In the genomic region with DNA sequence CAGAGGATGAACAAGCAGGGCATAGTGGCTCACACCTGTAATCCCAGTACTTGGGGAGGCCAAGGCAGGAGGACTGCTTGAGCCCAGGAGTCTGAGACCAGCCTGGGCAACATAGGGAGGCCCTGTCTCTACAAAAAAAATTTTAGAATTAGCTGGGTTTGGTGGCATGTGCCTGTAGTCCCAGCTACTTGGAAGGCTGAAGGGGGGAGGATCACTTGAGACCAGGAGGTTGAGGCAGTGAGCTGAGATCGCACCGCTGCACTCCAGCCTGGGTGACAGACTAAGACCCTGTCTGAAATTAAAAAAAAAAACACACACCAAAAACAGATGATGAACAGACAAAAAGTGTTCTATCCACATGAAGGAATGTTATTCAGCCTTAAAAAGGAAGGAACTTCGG, we compare ENCODE assay signal across 10 cellular contexts. TPM values are rescaled to one million over a fixed set of nuclear protein-coding genes. Genes with fewer than 3 reads are reported as not detected.
"Had no signal": no experiment of that assay in that cellular context is flagged by ENCODE, and none has a peak within 500 bp of the region (broad histone marks: within the 10 kb centered on the region; RNA-seq: fewer than 3 reads in every experiment).

No MANE protein-coding gene starts in this region.

RNA-seq across cellular contexts. Expression of a gene that starts 39.6 kb away (rescaled TPM):
- total RNA-seq: activated B cell treated with CpG ODN at 0.5 μM for 24 hours; activated CD8-positive, alpha-beta memory T cell treated with anti-CD3 and anti-CD28 coated beads, Interleukin-2, amount 10 ng/mL, durations not matched to agents 7 days and 5 days; activated naive CD4-positive, alpha-beta T cell treated with anti-CD3 and anti-CD28 coated beads for 36 hours; astrocyte; body of pancreas; breast epithelium; cardiac septum; M059J; PC-3; Peyer's patch had no signal
